Comparison of ENCODE assay signal across 15 cellular contexts in the genomic region with DNA sequence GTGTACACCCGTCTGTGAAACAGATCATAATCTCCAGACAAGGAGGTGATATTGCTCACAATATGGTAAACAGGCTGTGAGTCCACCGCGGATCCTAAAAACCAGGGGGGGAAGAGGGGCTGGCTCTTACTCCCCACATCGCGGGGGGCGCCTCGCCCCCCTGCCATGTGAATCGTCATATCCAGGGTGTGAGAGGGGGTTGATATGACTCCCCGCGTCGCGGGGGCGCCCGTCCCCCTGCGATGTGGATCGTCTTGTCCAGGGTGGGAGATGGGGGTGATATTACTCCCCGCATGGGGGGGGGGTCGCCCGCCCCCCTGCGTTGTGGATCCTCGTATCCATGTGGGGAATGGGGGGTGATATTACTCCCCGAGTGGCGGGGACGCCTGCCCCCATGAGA. TPM values are rescaled to one million over a fixed set of nuclear protein-coding genes. Genes with fewer than 3 reads are reported as not detected.
A peak's percentile ranks its signal among the peaks of the same experiment; 100 is the strongest.
DNase-seq lines count a peak whose midpoint lies in the region; ATAC-seq and TF ChIP-seq lines count a peak whose summit lies in the region.
"Had no signal": no experiment of that assay in that cellular context is flagged by ENCODE, and none has a peak within 500 bp of the region (broad histone marks: within the 10 kb centered on the region; RNA-seq: fewer than 3 reads in every experiment).

No MANE protein-coding gene starts in this region.

- no peak overlapping the region for H3K4me3 ChIP-seq in H7 (ENCODE audit: insufficient read depth, low read depth, low read length)
- H3K4me3 ChIP-seq: A549, GM12878 had no signal

- POLR2A ChIA-PET in activated CD4-positive, alpha-beta T cell treated with anti-CD3 and anti-CD28 coated beads for 36 hours (lab: Charles Lee): no interaction called here

- in situ Hi-C loops in G401 (cut with HindIII; ENCODE audit: low sequenced_read_pairs): no loop called here

- H3K27ac Mint-ChIP-seq in activated CD4-positive, alpha-beta T cell treated with anti-CD3 and anti-CD28 coated beads for 36 hours: no peak overlapping the region
- peak overlapping the region in 1 of 2 donors; percentile 29 for H3K27ac Mint-ChIP-seq in activated naive CD4-positive, alpha-beta T cell treated with anti-CD3 and anti-CD28 coated beads, Interleukin-2, amount 50 U/mL, for 72 hours
- no peak overlapping the region for H3K27ac Mint-ChIP-seq in activated naive CD4-positive, alpha-beta T cell treated with anti-CD3 and anti-CD28 coated beads, Interleukin-2, amount 10 ng/mL, durations not matched to agents 7 days and 5 days
- no peak overlapping the region for H3K27ac Mint-ChIP-seq in neural crest cell (ENCODE audit: unreplicated experiment)
- H3K27ac Mint-ChIP-seq: CD4-positive, alpha-beta T cell; H9 had no signal

- no peak for TF ChIP-seq CTCF in neural crest cell (conservative IDR thresholded peaks at IDR 0.05)

- no peaks in the 10 kb centered on the region; the same call in 1 of the 2 replicates for H3K27me3 ChIP-seq in H7 (ENCODE audit: control insufficient read depth, insufficient read depth, low read length)

- H3K9me3 Mint-ChIP-seq in activated CD4-positive, alpha-beta T cell treated with anti-CD3 and anti-CD28 coated beads for 36 hours (ENCODE audit: low read depth): peaks cover 11% of the 10 kb centered on the region
- no peaks in the 10 kb centered on the region for H3K9me3 Mint-ChIP-seq in activated naive CD4-positive, alpha-beta T cell treated with anti-CD3 and anti-CD28 coated beads, Interleukin-2, amount 50 U/mL, for 72 hours
- peaks cover 6% of the 10 kb centered on the region for H3K9me3 Mint-ChIP-seq in activated naive CD4-positive, alpha-beta T cell treated with anti-CD3 and anti-CD28 coated beads, Interleukin-2, amount 10 ng/mL, durations not matched to agents 7 days and 5 days
- H3K9me3 Mint-ChIP-seq in neural crest cell: peaks cover 9% of the 10 kb centered on the region
- H3K9me3 Mint-ChIP-seq: CD4-positive, alpha-beta T cell; H9 had no signal

- intact Hi-C loops in activated CD4-positive, alpha-beta T cell treated with anti-CD3 and anti-CD28 coated beads for 36 hours (cut with DNase I, micrococcal nuclease): no loop called here

- CTCF ChIA-PET in activated CD4-positive, alpha-beta T cell treated with anti-CD3 and anti-CD28 coated beads for 36 hours (lab: Charles Lee): no interaction called here
- CTCF ChIA-PET in activated naive CD4-positive, alpha-beta T cell treated with anti-CD3 and anti-CD28 coated beads, Interleukin-2, amount 10 ng/mL, durations not matched to agents 7 days and 5 days (lab: Charles Lee): no interaction called here

- H3K36me3 Mint-ChIP-seq in activated CD4-positive, alpha-beta T cell treated with anti-CD3 and anti-CD28 coated beads for 36 hours (ENCODE audit: low read depth): peaks cover 29% of the 10 kb centered on the region
- peaks cover 5 to 6% of the 10 kb centered on the region in 2 donors for H3K36me3 Mint-ChIP-seq in activated naive CD4-positive, alpha-beta T cell treated with anti-CD3 and anti-CD28 coated beads, Interleukin-2, amount 50 U/mL, for 72 hours
- H3K36me3 Mint-ChIP-seq in activated naive CD4-positive, alpha-beta T cell treated with anti-CD3 and anti-CD28 coated beads, Interleukin-2, amount 10 ng/mL, durations not matched to agents 7 days and 5 days: peaks cover 2% of the 10 kb centered on the region
- peaks cover 11% of the 10 kb centered on the region for H3K36me3 Mint-ChIP-seq in neural crest cell (ENCODE audit: low read depth)

- peak; percentile 35 for DNase-seq in activated CD4-positive, alpha-beta T cell treated with anti-CD3 and anti-CD28 coated beads for 36 hours
- DNase-seq in activated CD4-positive, alpha-beta T cell treated with anti-CD3 and anti-CD28 coated beads, Interleukin-2, amount 50 U/mL, for 48 hours: no peak
- DNase-seq in activated naive CD4-positive, alpha-beta T cell treated with anti-CD3 and anti-CD28 coated beads, Interleukin-2, amount 50 U/mL, for 72 hours (ENCODE audit: low spot score in 2 of 2): no peak
- no peak for DNase-seq in activated naive CD4-positive, alpha-beta T cell treated with anti-CD3 and anti-CD28 coated beads, Interleukin-2, amount 10 ng/mL, durations not matched to agents 7 days and 5 days
- peak; percentile 28 for DNase-seq in H7
- no peak for DNase-seq in neural crest cell (ENCODE audit: low read depth, low spot score)
- DNase-seq in G401 (ENCODE audit: low spot score): no peak
- DNase-seq: AML-193; Caco-2; CD4-positive, alpha-beta T cell; GF-D8; GOT3; H9 had no signal

- H3K27me3 Mint-ChIP-seq in activated CD4-positive, alpha-beta T cell treated with anti-CD3 and anti-CD28 coated beads for 36 hours: no peaks in the 10 kb centered on the region
- no peaks in the 10 kb centered on the region for H3K27me3 Mint-ChIP-seq in activated naive CD4-positive, alpha-beta T cell treated with anti-CD3 and anti-CD28 coated beads, Interleukin-2, amount 10 ng/mL, durations not matched to agents 7 days and 5 days
- no peaks in the 10 kb centered on the region for H3K27me3 Mint-ChIP-seq in neural crest cell (ENCODE audit: low read depth)
- H3K27me3 Mint-ChIP-seq: CD4-positive, alpha-beta T cell had no signal

- peak; percentile 26 for ATAC-seq in activated CD4-positive, alpha-beta T cell treated with anti-CD3 and anti-CD28 coated beads for 36 hours
- peak; percentile 37 to 77 for ATAC-seq in activated naive CD4-positive, alpha-beta T cell treated with anti-CD3 and anti-CD28 coated beads, Interleukin-2, amount 50 U/mL, for 72 hours
- ATAC-seq: A549, GM12878 had no signal

- H3K36me3 ChIP-seq in H7 (replicated peaks; ENCODE audit: control insufficient read depth, insufficient read depth, low read length): no peaks in the 10 kb centered on the region

- H3K4me1 Mint-ChIP-seq in activated CD4-positive, alpha-beta T cell treated with anti-CD3 and anti-CD28 coated beads for 36 hours: no peaks in the 10 kb centered on the region
- no peaks in the 10 kb centered on the region for H3K4me1 Mint-ChIP-seq in activated naive CD4-positive, alpha-beta T cell treated with anti-CD3 and anti-CD28 coated beads, Interleukin-2, amount 10 ng/mL, durations not matched to agents 7 days and 5 days
- H3K4me1 Mint-ChIP-seq in neural crest cell: no peaks in the 10 kb centered on the region
- H3K4me1 Mint-ChIP-seq: H9 had no signal

- H3K4me3 Mint-ChIP-seq in activated CD4-positive, alpha-beta T cell treated with anti-CD3 and anti-CD28 coated beads for 36 hours: no peak overlapping the region
- no peak overlapping the region for H3K4me3 Mint-ChIP-seq in activated naive CD4-positive, alpha-beta T cell treated with anti-CD3 and anti-CD28 coated beads, Interleukin-2, amount 10 ng/mL, durations not matched to agents 7 days and 5 days
- H3K4me3 Mint-ChIP-seq in neural crest cell: peak overlapping the region; percentile 10
- H3K4me3 Mint-ChIP-seq: CD4-positive, alpha-beta T cell; H9 had no signal

RNA-seq across cellular contexts. Expression of a gene that starts 30.9 kb away (rescaled TPM):
- not detected for total RNA-seq in activated CD4-positive, alpha-beta T cell treated with anti-CD3 and anti-CD28 coated beads for 36 hours
- not detected for total RNA-seq in activated naive CD4-positive, alpha-beta T cell treated with anti-CD3 and anti-CD28 coated beads, Interleukin-2, amount 50 U/mL, for 72 hours
- not detected in 2 replicates for total RNA-seq in H7 (2014; rRNA removed; shearing (Covaris generic))
- not detected in 2 replicates for total RNA-seq in neural crest cell
- not detected in 2 replicates for total RNA-seq in G401 (2014; rRNA removed; shearing (Covaris generic))
- total RNA-seq: Caco-2; CD4-positive, alpha-beta T cell; GM12878; H9 had no signal

Comparison
In these comparisons a context has a peak if more than half of its experiments do, and no peak if none do; other contexts are left out.
1. DNase-seq: peak in activated CD4-positive, alpha-beta T cell treated with anti-CD3 and anti-CD28 coated beads for 36 hours (single experiment) and H7 (single experiment); none in activated CD4-positive, alpha-beta T cell treated with anti-CD3 and anti-CD28 coated beads, Interleukin-2, amount 50 U/mL, for 48 hours (0 of 2), activated naive CD4-positive, alpha-beta T cell treated with anti-CD3 and anti-CD28 coated beads, Interleukin-2, amount 50 U/mL, for 72 hours (0 of 2), activated naive CD4-positive, alpha-beta T cell treated with anti-CD3 and anti-CD28 coated beads, Interleukin-2, amount 10 ng/mL, durations not matched to agents 7 days and 5 days (single experiment), neural crest cell (single experiment) and G401 (single experiment).